ENCODE assay signal across 11 cellular contexts in genomic region chr12:6216581-6216980, GRCh38. TPM values are rescaled to one million over a fixed set of nuclear protein-coding genes. Genes with fewer than 3 reads are reported as not detected.
DNase-seq lines count a peak whose midpoint lies in the region; ATAC-seq, FAIRE-seq and TF ChIP-seq lines count a peak whose summit lies in the region.
"Had no signal": no experiment of that assay in that cellular context is flagged by ENCODE, and none has a peak within 500 bp of the region (broad histone marks: within the 10 kb centered on the region; RNA-seq: fewer than 3 reads in every experiment).

No MANE protein-coding gene starts in this region.

- no peak for ATAC-seq in GM23338
- ATAC-seq in activated T-helper 17 cell treated with anti-CD3 and anti-CD28 coated beads, Interleukin-2, amount 50 U/mL, for 72 hours (replicated peaks), result no peak
- ATAC-seq in GM18861 (IDR thresholded peaks at IDR 0.05; ENCODE audit: unreplicated experiment), result no peak

- peaks cover 76% of the 10 kb centered on the region for H3K4me1 ChIP-seq in GM23338 (ENCODE audit: insufficient read depth)
- peaks cover 94% of the 10 kb centered on the region for H3K4me1 ChIP-seq in keratinocyte (ENCODE audit: control insufficient read depth, extremely low read depth, insufficient read depth, low read length)
- H3K4me1 ChIP-seq in skeletal muscle tissue (ENCODE audit: control insufficient read depth in 3 of 3, insufficient read depth in 3 of 3, low read length in 3 of 3), result peaks cover 23 to 35% (median 28%) of the 10 kb centered on the region in 3 donors
- no peaks in the 10 kb centered on the region for H3K4me1 ChIP-seq in CD4-positive, alpha-beta memory T cell (ENCODE audit: insufficient read depth, low read length)

- intact Hi-C loops in CD4-positive, alpha-beta memory T cell (cut with micrococcal nuclease), result no loop called here
- intact Hi-C loops in activated naive CD4-positive, alpha-beta T cell treated with anti-CD3 and anti-CD28 coated beads for 36 hours (cut with micrococcal nuclease), result no loop called here

- H2AFZ ChIP-seq in GM23338 (no peak overlapping the region), keratinocyte (ENCODE audit: control insufficient read depth, low read length) (no peak overlapping the region)

- dilution Hi-C loops in keratinocyte (cut with MboI; ENCODE audit: extremely low pct_ligation_motif_present, low sequenced_read_pairs), result no loop called here

- H3K9me2 ChIP-seq in GM23338 (ENCODE audit: insufficient read depth), result no peaks in the 10 kb centered on the region

- no peaks in the 10 kb centered on the region for H3K9me1 ChIP-seq in keratinocyte (ENCODE audit: control insufficient read depth, extremely low read depth, insufficient read depth, low read length)

- FAIRE-seq in keratinocyte (lab: Jason Lieb, UNC), result no peak

- peaks cover 10% of the 10 kb centered on the region; the same call in 1 of the 2 replicates for H3F3A ChIP-seq in GM23338 (replicated peaks; ENCODE audit: low read depth)

- CTCF ChIA-PET in CD4-positive, alpha-beta memory T cell (lab: Charles Lee; ENCODE audit: partially characterized antibody), result no interaction called here
- CTCF ChIA-PET in activated naive CD4-positive, alpha-beta T cell treated with anti-CD3 and anti-CD28 coated beads for 36 hours (lab: Charles Lee), result no interaction called here

- DNase-seq in GM23338 (ENCODE audit: low spot score) (no peak), keratinocyte (ENCODE audit: low read depth, low spot score) (no peak), iPS-NIHi7 (ENCODE audit: extremely low spot score) (no peak)
- DNase-seq in CD4-positive, alpha-beta memory T cell, result no peak
- DNase-seq in activated naive CD4-positive, alpha-beta T cell treated with anti-CD3 and anti-CD28 coated beads for 36 hours, result no peak
- DNase-seq: activated effector memory CD4-positive, alpha-beta T cell treated with anti-CD3 and anti-CD28 coated beads, Interleukin-2, amount 50 U/mL, for 16 hours; CD4-positive, CD25-positive, alpha-beta regulatory T cell had no signal

- peak overlapping the region; percentile 99 for H3K27ac Mint-ChIP-seq in GM23338
- peak overlapping the region; percentile 40 for H3K27ac Mint-ChIP-seq in activated T-helper 17 cell treated with anti-CD3 and anti-CD28 coated beads, Interleukin-2, amount 50 U/mL, for 72 hours
- H3K27ac Mint-ChIP-seq in CD4-positive, alpha-beta memory T cell, result no peak overlapping the region
- H3K27ac Mint-ChIP-seq in activated naive CD4-positive, alpha-beta T cell treated with anti-CD3 and anti-CD28 coated beads for 36 hours, result no peak overlapping the region

- no peaks in the 10 kb centered on the region for H3K27me3 ChIP-seq in GM23338 (ENCODE audit: insufficient read depth)
- no peaks in the 10 kb centered on the region for H3K27me3 ChIP-seq in keratinocyte (ENCODE audit: control insufficient read depth, extremely low read depth, insufficient read depth, low read length)
- H3K27me3 ChIP-seq in skeletal muscle tissue (ENCODE audit: control insufficient read depth in 3 of 3, insufficient read depth in 3 of 3, low read length in 3 of 3), result no peaks in the 10 kb centered on the region
- H3K27me3 ChIP-seq in CD4-positive, alpha-beta memory T cell (ENCODE audit: insufficient read depth, low read length), result no peaks in the 10 kb centered on the region

- peaks cover 84% of the 10 kb centered on the region for H3K79me2 ChIP-seq in GM23338 (replicated peaks; ENCODE audit: insufficient read depth)
- peaks cover 76% of the 10 kb centered on the region for H3K79me2 ChIP-seq in keratinocyte (ENCODE audit: control insufficient read depth, insufficient read depth, low read length)

- POLR2A ChIA-PET in CD4-positive, alpha-beta memory T cell (lab: Charles Lee; ENCODE audit: partially characterized antibody), result no interaction called here

- H3K36me3 ChIP-seq in GM23338 (ENCODE audit: insufficient read depth) (no peaks in the 10 kb centered on the region), keratinocyte (ENCODE audit: control insufficient read depth in 2 of 2, extremely low read depth in 1 of 2, insufficient read depth in 2 of 2, low read length in 2 of 2) (peaks cover 13 to 35% of the 10 kb centered on the region in 2 experiments), skeletal muscle tissue (ENCODE audit: control insufficient read depth in 3 of 3, insufficient read depth in 3 of 3, low read length in 3 of 3) (peaks cover 0 to 2% (median 0%) of the 10 kb centered on the region in 3 donors)
- H3K36me3 ChIP-seq in CD4-positive, alpha-beta memory T cell (ENCODE audit: insufficient read depth, low read length), result no peaks in the 10 kb centered on the region

- H3K27ac ChIP-seq in GM23338 (ENCODE audit: low read depth) (peak overlapping the region; percentile 96), keratinocyte (ENCODE audit: control insufficient read depth, insufficient read depth, low read length) (peak overlapping the region; percentile 100), skeletal muscle tissue (ENCODE audit: low read depth, low read length) (peak overlapping the region; percentile 17)
- H3K27ac ChIP-seq in CD4-positive, alpha-beta memory T cell (ENCODE audit: low read depth, low read length), result no peak overlapping the region

- H3K27me3 Mint-ChIP-seq in GM23338 (ENCODE audit: insufficient read depth, low read depth, poor library complexity), result peaks cover 25% of the 10 kb centered on the region
- peaks cover 6% of the 10 kb centered on the region for H3K27me3 Mint-ChIP-seq in activated T-helper 17 cell treated with anti-CD3 and anti-CD28 coated beads, Interleukin-2, amount 50 U/mL, for 72 hours
- no peaks in the 10 kb centered on the region for H3K27me3 Mint-ChIP-seq in CD4-positive, alpha-beta memory T cell
- H3K27me3 Mint-ChIP-seq in activated naive CD4-positive, alpha-beta T cell treated with anti-CD3 and anti-CD28 coated beads for 36 hours (ENCODE audit: low read depth), result no peaks in the 10 kb centered on the region

- H3K4me2 ChIP-seq in GM23338 (peak overlapping the region; percentile 44), keratinocyte (ENCODE audit: control insufficient read depth, extremely low read depth, insufficient read depth, low read depth, low read length) (peak overlapping the region; percentile 87)

- TF ChIP-seq CTCF in GM23338 (conservative IDR thresholded peaks at IDR 0.05; ENCODE audit: low read depth in 2 of 2), result no peak
- no peak for TF ChIP-seq CTCF in keratinocyte (optimal IDR thresholded peaks at IDR 0.05 in 1 of 3, IDR thresholded peaks at IDR 0.05 in 1 of 3, conservative IDR thresholded peaks at IDR 0.05 in 1 of 3; ENCODE audit: extremely low read depth in 1 of 3, insufficient read depth in 2 of 3, low read length in 3 of 3)

- H4K20me1 ChIP-seq in GM23338 (replicated peaks; ENCODE audit: insufficient read depth), result peaks cover 16% of the 10 kb centered on the region; the same call in 1 of the 2 replicates
- no peaks in the 10 kb centered on the region for H4K20me1 ChIP-seq in keratinocyte (ENCODE audit: control insufficient read depth, extremely low read depth, insufficient read depth, low read length)

- peak overlapping the region; percentile 59; the same call in 1 of the 3 replicates for H3K4me3 Mint-ChIP-seq in GM23338
- no peak overlapping the region for H3K4me3 Mint-ChIP-seq in activated T-helper 17 cell treated with anti-CD3 and anti-CD28 coated beads, Interleukin-2, amount 50 U/mL, for 72 hours
- no peak overlapping the region for H3K4me3 Mint-ChIP-seq in CD4-positive, alpha-beta memory T cell
- H3K4me3 Mint-ChIP-seq in activated naive CD4-positive, alpha-beta T cell treated with anti-CD3 and anti-CD28 coated beads for 36 hours, result no peak overlapping the region
- H3K4me3 Mint-ChIP-seq: CD4-positive, CD25-positive, alpha-beta regulatory T cell; dendritic cell treated with granulocyte-macrophage colony-stimulating factor and Interleukin-4, amounts not matched to agents 40 ng/mL and 50 ng/mL, for 4 days had no signal

- H3K9ac ChIP-seq in keratinocyte (ENCODE audit: control insufficient read depth, extremely low read depth, insufficient read depth, low read length) (peak overlapping the region; percentile 96), skeletal muscle tissue (ENCODE audit: low read depth in 1 of 3, low read length in 3 of 3) (peak overlapping the region in 1 of 3 donors; percentile 47)

- H3K9me3 Mint-ChIP-seq in GM23338, result no peaks in the 10 kb centered on the region
- H3K9me3 Mint-ChIP-seq in activated T-helper 17 cell treated with anti-CD3 and anti-CD28 coated beads, Interleukin-2, amount 50 U/mL, for 72 hours, result no peaks in the 10 kb centered on the region
- H3K9me3 Mint-ChIP-seq in CD4-positive, alpha-beta memory T cell, result no peaks in the 10 kb centered on the region
- no peaks in the 10 kb centered on the region for H3K9me3 Mint-ChIP-seq in activated naive CD4-positive, alpha-beta T cell treated with anti-CD3 and anti-CD28 coated beads for 36 hours
- H3K9me3 Mint-ChIP-seq: CD4-positive, CD25-positive, alpha-beta regulatory T cell; dendritic cell treated with granulocyte-macrophage colony-stimulating factor and Interleukin-4, amounts not matched to agents 40 ng/mL and 50 ng/mL, for 4 days had no signal

- peaks cover 83% of the 10 kb centered on the region for H3K4me1 Mint-ChIP-seq in GM23338
- peaks cover 6% of the 10 kb centered on the region for H3K4me1 Mint-ChIP-seq in activated T-helper 17 cell treated with anti-CD3 and anti-CD28 coated beads, Interleukin-2, amount 50 U/mL, for 72 hours
- H3K4me1 Mint-ChIP-seq in CD4-positive, alpha-beta memory T cell, result peaks cover 0 to 5% (median 4%) of the 10 kb centered on the region in 4 donors
- peaks cover 7% of the 10 kb centered on the region for H3K4me1 Mint-ChIP-seq in activated naive CD4-positive, alpha-beta T cell treated with anti-CD3 and anti-CD28 coated beads for 36 hours (ENCODE audit: low read depth)

- peaks cover 34% of the 10 kb centered on the region for H3K36me3 Mint-ChIP-seq in GM23338 (ENCODE audit: low read depth)
- no peaks in the 10 kb centered on the region for H3K36me3 Mint-ChIP-seq in activated T-helper 17 cell treated with anti-CD3 and anti-CD28 coated beads, Interleukin-2, amount 50 U/mL, for 72 hours (ENCODE audit: low read depth)
- H3K36me3 Mint-ChIP-seq in CD4-positive, alpha-beta memory T cell, result no peaks in the 10 kb centered on the region
- no peaks in the 10 kb centered on the region for H3K36me3 Mint-ChIP-seq in activated naive CD4-positive, alpha-beta T cell treated with anti-CD3 and anti-CD28 coated beads for 36 hours (ENCODE audit: low read depth)
- H3K36me3 Mint-ChIP-seq: CD4-positive, CD25-positive, alpha-beta regulatory T cell had no signal

- H3K9me3 ChIP-seq in keratinocyte (ENCODE audit: control insufficient read depth, low read depth, low read length), result no peaks in the 10 kb centered on the region
- no peaks in the 10 kb centered on the region for H3K9me3 ChIP-seq in skeletal muscle tissue (ENCODE audit: control insufficient read depth in 3 of 3, low read length in 3 of 3)
- no peaks in the 10 kb centered on the region for H3K9me3 ChIP-seq in CD4-positive, alpha-beta memory T cell (ENCODE audit: control insufficient read depth in 1 of 2, low read length in 2 of 2)

- H3K4me3 ChIP-seq in GM23338 (peak overlapping the region; percentile 27; the same call in 1 of the 2 replicates), keratinocyte (ENCODE audit: control insufficient read depth in 2 of 3, extremely low read depth in 1 of 3, insufficient read depth in 2 of 3, low read depth in 1 of 3, low read length in 3 of 3) (peak overlapping the region in 2 of 3 experiments; percentile 51 to 54), skeletal muscle tissue (ENCODE audit: low read length in 3 of 3) (no peak overlapping the region)
- no peak overlapping the region for H3K4me3 ChIP-seq in CD4-positive, alpha-beta memory T cell (ENCODE audit: low read length in 2 of 2)

RNA-seq across cellular contexts. Expression of gene CD9, which starts 16.4 kb away (rescaled TPM):
- total RNA-seq in GM23338 (2014; rRNA removed; shearing (Covaris generic)), result 222 and 227 TPM in 2 replicates
- polyA plus RNA-seq in GM23338 (2016; fragmentation: Nextera tagmentation; extraction: Ambion mirVana) (250 and 251 TPM in 2 replicates), keratinocyte (922 to 1,166 TPM (median 1,084 TPM) in 3 replicates)
- total RNA-seq in activated T-helper 17 cell treated with anti-CD3 and anti-CD28 coated beads, Interleukin-2, amount 50 U/mL, for 72 hours, result 1 to 10 TPM in 1 of 2 donors, under 1 TPM in 1; 0.76 to 1.6 TPM
- polyA plus RNA-seq in keratinocyte (2011; ENCODE audit: low read depth), result 172 TPM
- 591 and 749 TPM in 2 replicates for polyA plus RNA-seq in keratinocyte (2011; cell fraction: cytosol; rRNA removed)
- polyA plus RNA-seq in keratinocyte (2011; cell fraction: nucleus; rRNA removed), result 1,144 and 1,488 TPM in 2 replicates
- 605 and 776 TPM in 2 replicates for polyA plus RNA-seq in keratinocyte (2012; ENCODE audit: low replicate concordance)
- 431 to 802 TPM (median 750 TPM) in 3 replicates for polyA minus RNA-seq in keratinocyte
- 467 TPM for polyA minus RNA-seq in keratinocyte (2011; cell fraction: cytosol; rRNA and poly(A)+ RNA removed)
- 442 and 537 TPM in 2 replicates for polyA minus RNA-seq in keratinocyte (2011; cell fraction: nucleus; rRNA and poly(A)+ RNA removed)
- total RNA-seq in skeletal muscle tissue, result 62.6 TPM
- total RNA-seq in CD4-positive, alpha-beta memory T cell, result 1 to 10 TPM; 4.5 to 5.8 TPM
- 1 to 10 TPM; 1.4 to 4.4 TPM for polyA plus RNA-seq in CD4-positive, alpha-beta memory T cell
- 1 to 10 TPM; 3.1 to 3.3 TPM for total RNA-seq in activated naive CD4-positive, alpha-beta T cell treated with anti-CD3 and anti-CD28 coated beads for 36 hours

Comparison
In these comparisons a context has a peak if more than half of its experiments do, and no peak if none do; other contexts are left out.
1. H3K4me3 ChIP-seq: peak in GM23338 (single experiment) and keratinocyte (2 of 3); none in skeletal muscle tissue (0 of 3) and CD4-positive, alpha-beta memory T cell (0 of 2).
2. H3K27ac Mint-ChIP-seq: peak in GM23338 (single experiment) and activated T-helper 17 cell treated with anti-CD3 and anti-CD28 coated beads, Interleukin-2, amount 50 U/mL, for 72 hours (single experiment); none in CD4-positive, alpha-beta memory T cell (0 of 7) and activated naive CD4-positive, alpha-beta T cell treated with anti-CD3 and anti-CD28 coated beads for 36 hours (single experiment).